ENCODE assay signal across 1 cellular context in genomic region chr13:113855012-113855921, GRCh38.
TF ChIP-seq lines count a peak whose summit lies in the region.

No MANE protein-coding gene starts in this region.

TF ChIP-seq in H1, 55 proteins besides CTCF, POLR2A, EP300 and RAD21:
- TF ChIP-seq SIRT6 (IDR thresholded peaks at IDR 0.05; ENCODE audit: low read length): no peak
- TF ChIP-seq USF2 (IDR thresholded peaks at IDR 0.05; ENCODE audit: low read length): no peak
- TF ChIP-seq POU5F1 (IDR thresholded peaks at IDR 0.05; ENCODE audit: low read depth, low read length): no peak
- TF ChIP-seq GABPA (IDR thresholded peaks at IDR 0.05; ENCODE audit: borderline replicate concordance, insufficient read depth, low read length): no peak
- no peak for TF ChIP-seq SIN3A (conservative IDR thresholded peaks at IDR 0.05 in 1 of 2, IDR thresholded peaks at IDR 0.05 in 1 of 2; ENCODE audit: low read depth in 1 of 2, low read length in 2 of 2)
- TF ChIP-seq SUZ12 (IDR thresholded peaks at IDR 0.05; ENCODE audit: low read length): no peak
- no peak for TF ChIP-seq PHF8 (conservative IDR thresholded peaks at IDR 0.05; ENCODE audit: low read depth, low read length)
- no peak for TF ChIP-seq MAX (IDR thresholded peaks at IDR 0.05)
- TF ChIP-seq SRF (IDR thresholded peaks at IDR 0.05; ENCODE audit: low read depth, low read length): no peak
- no peak for TF ChIP-seq RFX5 (IDR thresholded peaks at IDR 0.05; ENCODE audit: borderline replicate concordance, low read depth, low read length)
- TF ChIP-seq TAF7 (optimal IDR thresholded peaks at IDR 0.05; ENCODE audit: borderline replicate concordance, low read depth, low read length): no peak
- TF ChIP-seq KDM4A (IDR thresholded peaks at IDR 0.05; ENCODE audit: low read depth, low read length, severe bottlenecking): no peak
- TF ChIP-seq KDM1A (IDR thresholded peaks at IDR 0.05; ENCODE audit: borderline replicate concordance, low read length): no peak
- no peak for TF ChIP-seq ZNF274 (IDR thresholded peaks at IDR 0.05; ENCODE audit: borderline replicate concordance, extremely low read depth, low read length)
